ENCODE assay signal across 1 cellular context in genomic region chr9:34093578-34093977, GRCh38.
TF ChIP-seq lines count a peak whose summit lies in the region.

No MANE protein-coding gene starts in this region.

TF ChIP-seq in A549, 52 proteins besides CTCF, POLR2A, EP300 and RAD21 (continued from another document):
- no peak for TF ChIP-seq BCL3 (IDR thresholded peaks at IDR 0.05)
- no peak for TF ChIP-seq POLR2AphosphoS2 (conservative IDR thresholded peaks at IDR 0.05; ENCODE audit: low read length)
- no peak for TF ChIP-seq CHD4 (IDR thresholded peaks at IDR 0.05; ENCODE audit: borderline replicate concordance)
- TF ChIP-seq HES2 (IDR thresholded peaks at IDR 0.05): no peak
- no peak for TF ChIP-seq TP53 (CRISPR knock-in tag; IDR thresholded peaks at IDR 0.05)
- TF ChIP-seq E2F6 (IDR thresholded peaks at IDR 0.05; ENCODE audit: borderline replicate concordance, low read depth): no peak
- no peak for TF ChIP-seq MYC (IDR thresholded peaks at IDR 0.05; ENCODE audit: borderline replicate concordance, low read length)
- TF ChIP-seq MAX (IDR thresholded peaks at IDR 0.05): no peak
- no peak for TF ChIP-seq SREBF2 (IDR thresholded peaks at IDR 0.05)
- no peak for TF ChIP-seq ZC3H11A (IDR thresholded peaks at IDR 0.05)
- TF ChIP-seq NFE2L2 (conservative IDR thresholded peaks at IDR 0.05; ENCODE audit: low read length): no peak
